1 cellular context compared by ENCODE assay signal in the genomic region with DNA sequence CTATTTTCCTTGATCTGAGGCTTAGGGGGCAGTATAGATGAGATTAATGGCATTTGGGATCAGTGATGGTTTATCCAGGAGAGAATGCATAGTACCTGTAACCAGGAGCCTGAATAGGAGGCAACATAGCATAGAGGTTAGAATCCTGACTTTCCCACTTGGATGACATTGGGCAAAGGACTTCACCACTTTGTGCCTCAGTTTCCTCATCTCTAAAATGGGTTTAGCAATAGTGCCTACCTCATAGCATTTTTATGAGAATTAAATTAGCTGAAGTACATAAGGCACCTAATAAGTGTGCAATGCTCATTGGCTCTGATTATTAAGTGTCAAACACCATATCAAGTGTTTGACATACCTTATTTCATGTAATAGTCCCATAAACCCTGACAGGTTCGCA.
TF ChIP-seq lines count a peak whose summit lies in the region.

No MANE protein-coding gene starts in this region.

TF ChIP-seq in SK-N-SH treated with all-trans-retinoic acid at 6 μM for 48 hours, 23 proteins besides CTCF, POLR2A, EP300 and RAD21 (continued from another document):
- TF ChIP-seq, protein P1, sequence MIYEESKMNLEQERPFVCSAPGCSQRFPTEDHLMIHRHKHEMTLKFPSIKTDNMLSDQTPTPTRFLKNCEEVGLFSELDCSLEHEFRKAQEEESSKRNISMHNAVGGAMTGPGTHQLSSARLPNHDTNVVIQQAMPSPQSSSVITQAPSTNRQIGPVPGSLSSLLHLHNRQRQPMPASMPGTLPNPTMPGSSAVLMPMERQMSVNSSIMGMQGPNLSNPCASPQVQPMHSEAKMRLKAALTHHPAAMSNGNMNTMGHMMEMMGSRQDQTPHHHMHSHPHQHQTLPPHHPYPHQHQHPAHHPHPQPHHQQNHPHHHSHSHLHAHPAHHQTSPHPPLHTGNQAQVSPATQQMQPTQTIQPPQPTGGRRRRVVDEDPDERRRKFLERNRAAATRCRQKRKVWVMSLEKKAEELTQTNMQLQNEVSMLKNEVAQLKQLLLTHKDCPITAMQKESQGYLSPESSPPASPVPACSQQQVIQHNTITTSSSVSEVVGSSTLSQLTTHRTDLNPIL (CRISPR knock-in tag; IDR thresholded peaks at IDR 0.05; ENCODE audit: low read depth), result no peak
- TF ChIP-seq SNAI2 (CRISPR knock-in tag; IDR thresholded peaks at IDR 0.05) (no peak), ZNF565 (CRISPR knock-in tag; conservative IDR thresholded peaks at IDR 0.05; ENCODE audit: low read depth) (no peak), ZC3H10 (CRISPR knock-in tag; IDR thresholded peaks at IDR 0.05) (no peak), TOX (CRISPR knock-in tag; IDR thresholded peaks at IDR 0.05; ENCODE audit: borderline replicate concordance) (no peak), RARB (CRISPR knock-in tag; IDR thresholded peaks at IDR 0.05) (no peak), ISL1 (CRISPR knock-in tag; IDR thresholded peaks at IDR 0.05) (no peak), ARNTL (CRISPR knock-in tag; IDR thresholded peaks at IDR 0.05; ENCODE audit: borderline replicate concordance, low read depth) (no peak), OSR1 (CRISPR knock-in tag; IDR thresholded peaks at IDR 0.05) (no peak), BACH2 (CRISPR knock-in tag; IDR thresholded peaks at IDR 0.05; ENCODE audit: borderline replicate concordance) (no peak), ZFP30 (CRISPR knock-in tag; IDR thresholded peaks at IDR 0.05) (no peak), TCF4 (CRISPR knock-in tag; IDR thresholded peaks at IDR 0.05; ENCODE audit: borderline replicate concordance) (no peak), ESRRG (CRISPR knock-in tag; IDR thresholded peaks at IDR 0.05) (no peak), ZNF8 (CRISPR knock-in tag; IDR thresholded peaks at IDR 0.05) (no peak), ZFP3 (CRISPR knock-in tag; IDR thresholded peaks at IDR 0.05) (no peak), GLIS3 (CRISPR knock-in tag; IDR thresholded peaks at IDR 0.05) (no peak)
- TF ChIP-seq, protein P2, sequence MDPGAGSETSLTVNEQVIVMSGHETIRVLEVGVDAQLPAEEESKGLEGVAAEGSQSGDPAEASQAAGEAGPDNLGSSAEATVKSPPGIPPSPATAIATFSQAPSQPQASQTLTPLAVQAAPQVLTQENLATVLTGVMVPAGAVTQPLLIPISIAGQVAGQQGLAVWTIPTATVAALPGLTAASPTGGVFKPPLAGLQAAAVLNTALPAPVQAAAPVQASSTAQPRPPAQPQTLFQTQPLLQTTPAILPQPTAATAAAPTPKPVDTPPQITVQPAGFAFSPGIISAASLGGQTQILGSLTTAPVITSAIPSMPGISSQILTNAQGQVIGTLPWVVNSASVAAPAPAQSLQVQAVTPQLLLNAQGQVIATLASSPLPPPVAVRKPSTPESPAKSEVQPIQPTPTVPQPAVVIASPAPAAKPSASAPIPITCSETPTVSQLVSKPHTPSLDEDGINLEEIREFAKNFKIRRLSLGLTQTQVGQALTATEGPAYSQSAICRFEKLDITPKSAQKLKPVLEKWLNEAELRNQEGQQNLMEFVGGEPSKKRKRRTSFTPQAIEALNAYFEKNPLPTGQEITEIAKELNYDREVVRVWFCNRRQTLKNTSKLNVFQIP (CRISPR knock-in tag; IDR thresholded peaks at IDR 0.05; ENCODE audit: borderline replicate concordance, low read depth), result no peak
